18 cellular contexts compared by ENCODE assay signal in the genomic region with DNA sequence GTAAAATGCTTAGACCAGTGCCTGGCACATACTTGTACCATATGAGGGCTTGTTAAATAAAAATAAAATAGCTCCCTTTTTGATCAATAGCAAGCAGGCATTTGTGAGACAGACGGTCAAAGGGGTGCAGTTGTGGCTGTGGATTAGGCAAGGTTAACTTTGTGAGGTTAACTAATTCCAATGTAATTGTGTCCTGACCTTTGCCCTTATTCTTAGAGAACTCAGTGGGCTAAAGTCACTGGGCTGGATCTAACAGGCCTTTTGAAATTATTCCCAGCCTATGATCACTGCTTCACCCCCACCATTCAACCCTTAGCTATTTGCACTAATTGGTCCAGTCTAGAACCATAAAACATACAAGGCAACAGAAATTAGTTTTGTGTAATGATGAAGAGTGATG.
"Had no signal": no experiment of that assay in that cellular context is flagged by ENCODE, and none has a peak within 500 bp of the region (broad histone marks: within the 10 kb centered on the region; RNA-seq: fewer than 3 reads in every experiment).

No MANE protein-coding gene starts in this region.

- H3K4me3 Mint-ChIP-seq: IgD-negative memory B cell had no signal

- H3K9ac ChIP-seq: KMS-11, SK-N-SH had no signal

- H3K9me3 ChIP-seq: SK-N-SH had no signal

- ATAC-seq: K562, Panc1 had no signal

- H3K27me3 Mint-ChIP-seq: IgD-negative memory B cell had no signal

- H3K4me1 Mint-ChIP-seq: IgD-negative memory B cell had no signal

- FAIRE-seq: K562 had no signal

- DNase-seq: Kasumi-1, MM.1S, NCI-H1436, NCI-H187, NCI-H2171, NCI-H226, NCI-H446, NCI-H510A, NCI-H524 treated with DMSO at 0.1 percent for 48 hours, NCI-H774, PC-3, SHP77, SK-N-SH had no signal

- H3K4me3 ChIP-seq: K562 had no signal

- H3K36me3 Mint-ChIP-seq: IgD-negative memory B cell had no signal

- H3K27ac ChIP-seq: KMS-11, RWPE1 had no signal

- H3K27ac Mint-ChIP-seq: IgD-negative memory B cell had no signal

- H3K4me2 ChIP-seq: KMS-11, SK-N-SH had no signal
